In the genomic region with DNA sequence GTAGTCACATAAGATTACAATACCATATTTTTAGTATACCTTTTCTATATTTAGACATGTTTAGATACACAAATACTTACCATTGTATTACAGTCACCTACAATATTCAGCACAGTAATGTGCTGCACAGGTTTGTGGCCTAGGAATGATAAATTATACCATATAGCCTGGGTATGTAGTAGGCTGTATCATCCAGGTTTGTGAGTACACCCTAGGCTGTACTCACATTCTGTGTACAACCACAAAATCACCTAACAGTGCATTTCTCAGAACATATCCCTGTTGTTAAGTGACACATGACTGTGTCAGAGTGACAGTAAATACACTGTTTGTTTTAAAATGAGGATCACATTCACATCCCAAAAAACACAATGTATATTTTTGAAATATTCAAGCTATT, we compare ENCODE assay signal across 37 cellular contexts. TPM values are rescaled to one million over a fixed set of nuclear protein-coding genes. Genes with fewer than 3 reads are reported as not detected.
"Had no signal": no experiment of that assay in that cellular context is flagged by ENCODE, and none has a peak within 500 bp of the region (broad histone marks: within the 10 kb centered on the region; RNA-seq: fewer than 3 reads in every experiment).

No MANE protein-coding gene starts in this region.

- ATAC-seq: activated CD4-positive, alpha-beta T cell treated with anti-CD3 and anti-CD28 coated beads for 36 hours; activated CD8-positive, alpha-beta memory T cell treated with anti-CD3 and anti-CD28 coated beads, Interleukin-2, amount 10 ng/mL, durations not matched to agents 7 days and 5 days; activated naive CD4-positive, alpha-beta T cell treated with anti-CD3 and anti-CD28 coated beads, Interleukin-2, amount 50 U/mL, for 72 hours; body of pancreas; WTC11 had no signal

- H3K36me3 Mint-ChIP-seq: activated CD8-positive, alpha-beta memory T cell treated with anti-CD3 and anti-CD28 coated beads, Interleukin-2, amount 10 ng/mL, durations not matched to agents 7 days and 5 days; activated naive CD4-positive, alpha-beta T cell treated with anti-CD3 and anti-CD28 coated beads, Interleukin-2, amount 10 ng/mL, durations not matched to agents 7 days and 5 days; WTC11 had no signal

- H3K27ac Mint-ChIP-seq: activated CD4-positive, alpha-beta memory T cell treated with anti-CD3 and anti-CD28 coated beads, Interleukin-2, amount 10 ng/mL, durations not matched to agents 7 days and 5 days; activated CD4-positive, alpha-beta T cell treated with anti-CD3 and anti-CD28 coated beads for 36 hours; activated CD4-positive, alpha-beta T cell treated with anti-CD3 and anti-CD28 coated beads, Interleukin-2, amount 10 ng/mL, durations not matched to agents 7 days and 5 days; activated CD8-positive, alpha-beta memory T cell treated with anti-CD3 and anti-CD28 coated beads, Interleukin-2, amount 10 ng/mL, durations not matched to agents 7 days and 5 days; activated naive CD4-positive, alpha-beta T cell treated with anti-CD3 and anti-CD28 coated beads, Interleukin-2, amount 10 ng/mL, durations not matched to agents 7 days and 5 days; activated naive CD4-positive, alpha-beta T cell treated with anti-CD3 and anti-CD28 coated beads, Interleukin-2, amount 50 U/mL, for 72 hours; activated naive CD8-positive, alpha-beta T cell treated with anti-CD3 and anti-CD28 coated beads for 36 hours; activated T-cell treated with anti-CD3 and anti-CD28 coated beads, Interleukin-2, amount 50 U/mL, for 24 hours; T-helper 1 cell treated with Interleukin-12 subunit alpha and Interleukin-12 subunit beta and Interleukin-4 antibody, amounts not matched to agents 30 μg/mL and 1 μg/mL, for 36 hours; T-helper 2 cell treated with Interferon-gamma antibody and Interleukin-4, amounts not matched to agents 5 μg/mL and 100 μg/mL, for 36 hours; WTC11 had no signal

- H3K36me3 ChIP-seq: adrenal gland, brain microvascular endothelial cell, breast epithelium had no signal

- H3K27ac ChIP-seq: adrenal gland, body of pancreas, brain microvascular endothelial cell, breast epithelium, VCaP had no signal

- H3K4me3 Mint-ChIP-seq: activated CD4-positive, alpha-beta memory T cell treated with anti-CD3 and anti-CD28 coated beads, Interleukin-2, amount 10 ng/mL, durations not matched to agents 7 days and 5 days; activated CD4-positive, alpha-beta T cell treated with anti-CD3 and anti-CD28 coated beads for 36 hours; activated CD4-positive, alpha-beta T cell treated with anti-CD3 and anti-CD28 coated beads, Interleukin-2, amount 10 ng/mL, durations not matched to agents 7 days and 5 days; activated CD8-positive, alpha-beta memory T cell treated with anti-CD3 and anti-CD28 coated beads, Interleukin-2, amount 10 ng/mL, durations not matched to agents 7 days and 5 days; activated naive CD4-positive, alpha-beta T cell treated with anti-CD3 and anti-CD28 coated beads, Interleukin-2, amount 10 ng/mL, durations not matched to agents 7 days and 5 days; activated naive CD8-positive, alpha-beta T cell treated with anti-CD3 and anti-CD28 coated beads for 36 hours; activated T-cell treated with anti-CD3 and anti-CD28 coated beads, Interleukin-2, amount 50 U/mL, for 24 hours; T-helper 1 cell treated with Interleukin-12 subunit alpha and Interleukin-12 subunit beta and Interleukin-4 antibody, amounts not matched to agents 30 μg/mL and 1 μg/mL, for 36 hours; T-helper 2 cell treated with Interferon-gamma antibody and Interleukin-4, amounts not matched to agents 5 μg/mL and 100 μg/mL, for 36 hours; WTC11 had no signal

- H3K27me3 ChIP-seq: adrenal gland, body of pancreas, brain microvascular endothelial cell, breast epithelium had no signal

- H3K9me3 Mint-ChIP-seq: activated CD4-positive, alpha-beta memory T cell treated with anti-CD3 and anti-CD28 coated beads, Interleukin-2, amount 10 ng/mL, durations not matched to agents 7 days and 5 days; activated naive CD4-positive, alpha-beta T cell treated with anti-CD3 and anti-CD28 coated beads, Interleukin-2, amount 10 ng/mL, durations not matched to agents 7 days and 5 days had no signal

- DNase-seq: activated CD4-positive, alpha-beta memory T cell treated with anti-CD3 and anti-CD28 coated beads, Interleukin-2, amount 10 ng/mL, durations not matched to agents 7 days and 5 days; activated CD4-positive, alpha-beta T cell treated with anti-CD3 and anti-CD28 coated beads for 1 hour; activated CD4-positive, alpha-beta T cell treated with anti-CD3 and anti-CD28 coated beads for 36 hours; activated CD4-positive, alpha-beta T cell treated with anti-CD3 and anti-CD28 coated beads for 48 hours; activated CD4-positive, alpha-beta T cell treated with anti-CD3 and anti-CD28 coated beads, Interleukin-2, amount 10 ng/mL, durations not matched to agents 7 days and 5 days; activated CD4-positive, alpha-beta T cell treated with anti-CD3 and anti-CD28 coated beads, Interleukin-2, amount 50 U/mL, for 48 hours; activated CD4-positive, CD25-positive, alpha-beta regulatory T cell; activated CD8-positive, alpha-beta memory T cell treated with anti-CD3 and anti-CD28 coated beads for 24 hours; activated CD8-positive, alpha-beta memory T cell treated with anti-CD3 and anti-CD28 coated beads, Interleukin-2, amount 10 ng/mL, durations not matched to agents 7 days and 5 days; activated CD8-positive, alpha-beta memory T cell treated with anti-CD3 and anti-CD28 coated beads, Interleukin-2, amount 50 U/mL, for 48 hours; activated effector memory CD4-positive, alpha-beta T cell treated with anti-CD3 and anti-CD28 coated beads, Interleukin-2, amount 50 U/mL, for 16 hours; activated gamma-delta T cell treated with Interleukin-2 at 50 U/mL for 16 hours; activated naive CD4-positive, alpha-beta T cell treated with anti-CD3 and anti-CD28 coated beads, Interleukin-2, amount 10 ng/mL, durations not matched to agents 7 days and 5 days; activated naive CD4-positive, alpha-beta T cell treated with Interleukin-2 at 50 U/mL for 16 hours; activated naive CD8-positive, alpha-beta T cell treated with anti-CD3 and anti-CD28 coated beads for 36 hours; activated T-cell treated with anti-CD3 and anti-CD28 coated beads, Interleukin-2, amount 50 U/mL, for 24 hours; activated T-cell treated with anti-CD3 and anti-CD28 coated beads, Interleukin-2, amount 50 U/mL, for 48 hours; adrenal gland; amniotic stem cell; aorta; body of pancreas; brain microvascular endothelial cell; central memory CD4-positive, alpha-beta T cell; SW 1271; T-helper 1 cell; T-helper 2 cell; T-helper 9 cell had no signal

- H3K27me3 Mint-ChIP-seq: activated CD4-positive, alpha-beta memory T cell treated with anti-CD3 and anti-CD28 coated beads, Interleukin-2, amount 10 ng/mL, durations not matched to agents 7 days and 5 days; activated CD4-positive, alpha-beta T cell treated with anti-CD3 and anti-CD28 coated beads, Interleukin-2, amount 10 ng/mL, durations not matched to agents 7 days and 5 days; activated CD8-positive, alpha-beta memory T cell treated with anti-CD3 and anti-CD28 coated beads, Interleukin-2, amount 10 ng/mL, durations not matched to agents 7 days and 5 days; activated naive CD4-positive, alpha-beta T cell treated with anti-CD3 and anti-CD28 coated beads, Interleukin-2, amount 10 ng/mL, durations not matched to agents 7 days and 5 days; activated naive CD8-positive, alpha-beta T cell treated with anti-CD3 and anti-CD28 coated beads for 36 hours; activated T-cell treated with anti-CD3 and anti-CD28 coated beads, Interleukin-2, amount 50 U/mL, for 24 hours had no signal

- H3K4me3 ChIP-seq: adrenal gland, body of pancreas, breast epithelium had no signal

- H3K9me3 ChIP-seq: adrenal gland, body of pancreas had no signal

- H3K4me1 ChIP-seq: adrenal gland, body of pancreas, breast epithelium had no signal

- FAIRE-seq: astrocyte, TTC549 had no signal

- H3K4me1 Mint-ChIP-seq: activated CD4-positive, alpha-beta memory T cell treated with anti-CD3 and anti-CD28 coated beads, Interleukin-2, amount 10 ng/mL, durations not matched to agents 7 days and 5 days; activated CD4-positive, alpha-beta T cell treated with anti-CD3 and anti-CD28 coated beads, Interleukin-2, amount 10 ng/mL, durations not matched to agents 7 days and 5 days; activated CD8-positive, alpha-beta memory T cell treated with anti-CD3 and anti-CD28 coated beads, Interleukin-2, amount 10 ng/mL, durations not matched to agents 7 days and 5 days; activated naive CD4-positive, alpha-beta T cell treated with anti-CD3 and anti-CD28 coated beads, Interleukin-2, amount 10 ng/mL, durations not matched to agents 7 days and 5 days; activated naive CD8-positive, alpha-beta T cell treated with anti-CD3 and anti-CD28 coated beads for 36 hours; WTC11 had no signal

RNA-seq across cellular contexts. Expression of gene KRTAP21-3, which starts 11.2 kb away (rescaled TPM):
- total RNA-seq: activated CD4-positive, alpha-beta memory T cell treated with anti-CD3 and anti-CD28 coated beads, Interleukin-2, amount 10 ng/mL, durations not matched to agents 7 days and 5 days; activated CD4-positive, alpha-beta T cell treated with anti-CD3 and anti-CD28 coated beads for 36 hours; activated CD4-positive, alpha-beta T cell treated with anti-CD3 and anti-CD28 coated beads, Interleukin-2, amount 10 ng/mL, durations not matched to agents 7 days and 5 days; activated CD8-positive, alpha-beta memory T cell treated with anti-CD3 and anti-CD28 coated beads, Interleukin-2, amount 10 ng/mL, durations not matched to agents 7 days and 5 days; activated naive CD4-positive, alpha-beta T cell treated with anti-CD3 and anti-CD28 coated beads, Interleukin-2, amount 50 U/mL, for 72 hours; activated naive CD8-positive, alpha-beta T cell treated with anti-CD3 and anti-CD28 coated beads for 36 hours; adrenal gland; aorta; astrocyte; body of pancreas; breast epithelium; cardiac septum; cerebellum; WTC11 had no signal

RNA-seq across cellular contexts. Expression of gene KRTAP21-2, which starts 39.6 kb away (rescaled TPM):
- total RNA-seq: activated CD4-positive, alpha-beta memory T cell treated with anti-CD3 and anti-CD28 coated beads, Interleukin-2, amount 10 ng/mL, durations not matched to agents 7 days and 5 days; activated CD4-positive, alpha-beta T cell treated with anti-CD3 and anti-CD28 coated beads for 36 hours; activated CD4-positive, alpha-beta T cell treated with anti-CD3 and anti-CD28 coated beads, Interleukin-2, amount 10 ng/mL, durations not matched to agents 7 days and 5 days; activated CD8-positive, alpha-beta memory T cell treated with anti-CD3 and anti-CD28 coated beads, Interleukin-2, amount 10 ng/mL, durations not matched to agents 7 days and 5 days; activated naive CD4-positive, alpha-beta T cell treated with anti-CD3 and anti-CD28 coated beads, Interleukin-2, amount 50 U/mL, for 72 hours; activated naive CD8-positive, alpha-beta T cell treated with anti-CD3 and anti-CD28 coated beads for 36 hours; adrenal gland; aorta; astrocyte; body of pancreas; breast epithelium; cardiac septum; cerebellum; WTC11 had no signal

RNA-seq across cellular contexts. Expression of gene KRTAP21-1, which starts 47.8 kb away (rescaled TPM):
- total RNA-seq: activated CD4-positive, alpha-beta memory T cell treated with anti-CD3 and anti-CD28 coated beads, Interleukin-2, amount 10 ng/mL, durations not matched to agents 7 days and 5 days; activated CD4-positive, alpha-beta T cell treated with anti-CD3 and anti-CD28 coated beads for 36 hours; activated CD4-positive, alpha-beta T cell treated with anti-CD3 and anti-CD28 coated beads, Interleukin-2, amount 10 ng/mL, durations not matched to agents 7 days and 5 days; activated CD8-positive, alpha-beta memory T cell treated with anti-CD3 and anti-CD28 coated beads, Interleukin-2, amount 10 ng/mL, durations not matched to agents 7 days and 5 days; activated naive CD4-positive, alpha-beta T cell treated with anti-CD3 and anti-CD28 coated beads, Interleukin-2, amount 50 U/mL, for 72 hours; activated naive CD8-positive, alpha-beta T cell treated with anti-CD3 and anti-CD28 coated beads for 36 hours; adrenal gland; aorta; astrocyte; body of pancreas; breast epithelium; cardiac septum; cerebellum; WTC11 had no signal
